Comparison of ENCODE assay signal across 25 cellular contexts in the genomic region with DNA sequence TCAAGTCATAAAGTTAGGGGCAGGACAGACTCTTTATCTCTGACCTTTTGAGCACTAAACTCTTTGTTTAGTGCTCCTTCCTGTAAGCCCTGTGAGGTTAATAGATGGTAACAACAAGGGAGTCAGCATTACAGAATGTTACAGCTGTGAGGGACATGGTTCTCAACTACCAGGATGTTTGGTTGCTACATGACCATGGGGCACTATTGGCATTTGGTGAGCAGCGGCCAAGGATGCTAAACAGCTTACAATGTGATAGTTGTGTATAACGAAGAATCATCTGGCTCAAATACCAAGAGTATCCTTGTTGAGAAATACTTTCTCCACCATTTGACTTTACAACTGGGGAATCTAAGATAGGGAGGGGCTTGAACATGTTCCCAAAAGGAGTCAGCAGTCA.
"Had no signal": no experiment of that assay in that cellular context is flagged by ENCODE, and none has a peak within 500 bp of the region (broad histone marks: within the 10 kb centered on the region; RNA-seq: fewer than 3 reads in every experiment).

No MANE protein-coding gene starts in this region.

- H3K9me2 ChIP-seq: SK-N-SH had no signal

- H3K4me1 ChIP-seq: ascending aorta, SJSA1 had no signal

- DNase-seq: activated B cell treated with CpG ODN at 0.5 μM for 24 hours; activated CD4-positive, alpha-beta memory T cell treated with anti-CD3 and anti-CD28 coated beads for 36 hours; activated CD4-positive, alpha-beta T cell treated with anti-CD3 and anti-CD28 coated beads for 4 hours; activated CD4-positive, alpha-beta T cell treated with anti-CD3 and anti-CD28 coated beads, Interleukin-2, amount 50 U/mL, for 1 hour; activated CD4-positive, CD25-positive, alpha-beta regulatory T cell treated with anti-CD3 and anti-CD28 coated beads, Interleukin-2, amount 50 U/mL, for 72 hours; activated gamma-delta T cell; activated naive CD4-positive, alpha-beta T cell treated with Interleukin-2 at 50 U/mL for 16 hours; activated naive CD8-positive, alpha-beta T cell treated with anti-CD3 and anti-CD28 coated beads, Interleukin-2, amount 10 ng/mL, durations not matched to agents 7 days and 5 days; activated T-cell treated with anti-CD3 and anti-CD28 coated beads, Interleukin-2, amount 50 U/mL, for 1 hour; amygdala; Karpas-422; KBM-7; MG63; NCI-H1048; NCI-H1105 treated with DMSO at 0.1 percent for 48 hours; NCI-H1436 treated with DMSO at 0.1 percent for 48 hours; NCI-H2029; NCI-H345; NCI-H524 treated with DMSO at 0.1 percent for 48 hours; SHP77; SK-N-SH had no signal

- H3K4me2 ChIP-seq: SK-N-SH had no signal

- H3K27me3 ChIP-seq: ascending aorta, cardiac muscle cell, MG63, SJSA1 had no signal

- H3K9me3 ChIP-seq: ascending aorta, MG63, SJSA1, SK-N-SH had no signal

- ATAC-seq: Panc1 had no signal

- H3K36me3 ChIP-seq: ascending aorta, cardiac muscle cell, MG63, SJSA1 had no signal

- H3K27ac ChIP-seq: ascending aorta, cardiac muscle cell, SJSA1 had no signal

- H3K4me3 ChIP-seq: ascending aorta, cardiac muscle cell, MG63, SJSA1 had no signal

- H3K9ac ChIP-seq: SK-N-SH had no signal
